Comparison of ENCODE assay signal across 1 cellular context in the genomic region with DNA sequence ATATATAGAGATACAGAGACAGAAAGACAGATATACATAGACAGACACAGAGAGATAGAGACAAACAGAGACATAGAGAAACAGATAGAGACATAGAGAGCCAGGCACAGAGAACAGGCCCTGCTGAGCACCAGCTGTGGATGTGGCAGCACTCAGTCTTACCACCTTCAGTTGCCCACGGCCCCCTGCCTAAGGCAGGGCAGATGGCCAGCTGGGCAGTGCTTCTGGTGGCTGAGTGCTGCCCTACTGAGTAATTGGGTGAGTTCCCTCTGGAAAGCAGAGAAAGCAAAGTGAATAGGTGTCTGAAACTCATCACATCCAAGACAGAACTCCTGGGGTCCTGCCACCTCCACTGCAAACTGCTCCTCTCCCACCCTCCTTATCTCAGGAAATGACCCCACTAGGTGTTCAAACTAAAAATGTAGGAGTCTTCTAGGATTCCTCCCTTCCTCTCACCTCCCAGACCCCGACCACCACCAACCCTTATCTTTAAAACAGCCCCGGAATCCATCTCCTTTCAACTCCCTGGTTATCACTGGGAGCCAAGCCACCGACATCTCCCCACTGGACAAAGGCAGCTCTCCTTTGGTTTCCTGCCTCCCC.
TF ChIP-seq lines count a peak whose summit lies in the region.

No MANE protein-coding gene starts in this region.

TF ChIP-seq in GM23338, 12 proteins besides CTCF, POLR2A, EP300 and RAD21 (continued from another document):
- TF ChIP-seq, protein P1, sequence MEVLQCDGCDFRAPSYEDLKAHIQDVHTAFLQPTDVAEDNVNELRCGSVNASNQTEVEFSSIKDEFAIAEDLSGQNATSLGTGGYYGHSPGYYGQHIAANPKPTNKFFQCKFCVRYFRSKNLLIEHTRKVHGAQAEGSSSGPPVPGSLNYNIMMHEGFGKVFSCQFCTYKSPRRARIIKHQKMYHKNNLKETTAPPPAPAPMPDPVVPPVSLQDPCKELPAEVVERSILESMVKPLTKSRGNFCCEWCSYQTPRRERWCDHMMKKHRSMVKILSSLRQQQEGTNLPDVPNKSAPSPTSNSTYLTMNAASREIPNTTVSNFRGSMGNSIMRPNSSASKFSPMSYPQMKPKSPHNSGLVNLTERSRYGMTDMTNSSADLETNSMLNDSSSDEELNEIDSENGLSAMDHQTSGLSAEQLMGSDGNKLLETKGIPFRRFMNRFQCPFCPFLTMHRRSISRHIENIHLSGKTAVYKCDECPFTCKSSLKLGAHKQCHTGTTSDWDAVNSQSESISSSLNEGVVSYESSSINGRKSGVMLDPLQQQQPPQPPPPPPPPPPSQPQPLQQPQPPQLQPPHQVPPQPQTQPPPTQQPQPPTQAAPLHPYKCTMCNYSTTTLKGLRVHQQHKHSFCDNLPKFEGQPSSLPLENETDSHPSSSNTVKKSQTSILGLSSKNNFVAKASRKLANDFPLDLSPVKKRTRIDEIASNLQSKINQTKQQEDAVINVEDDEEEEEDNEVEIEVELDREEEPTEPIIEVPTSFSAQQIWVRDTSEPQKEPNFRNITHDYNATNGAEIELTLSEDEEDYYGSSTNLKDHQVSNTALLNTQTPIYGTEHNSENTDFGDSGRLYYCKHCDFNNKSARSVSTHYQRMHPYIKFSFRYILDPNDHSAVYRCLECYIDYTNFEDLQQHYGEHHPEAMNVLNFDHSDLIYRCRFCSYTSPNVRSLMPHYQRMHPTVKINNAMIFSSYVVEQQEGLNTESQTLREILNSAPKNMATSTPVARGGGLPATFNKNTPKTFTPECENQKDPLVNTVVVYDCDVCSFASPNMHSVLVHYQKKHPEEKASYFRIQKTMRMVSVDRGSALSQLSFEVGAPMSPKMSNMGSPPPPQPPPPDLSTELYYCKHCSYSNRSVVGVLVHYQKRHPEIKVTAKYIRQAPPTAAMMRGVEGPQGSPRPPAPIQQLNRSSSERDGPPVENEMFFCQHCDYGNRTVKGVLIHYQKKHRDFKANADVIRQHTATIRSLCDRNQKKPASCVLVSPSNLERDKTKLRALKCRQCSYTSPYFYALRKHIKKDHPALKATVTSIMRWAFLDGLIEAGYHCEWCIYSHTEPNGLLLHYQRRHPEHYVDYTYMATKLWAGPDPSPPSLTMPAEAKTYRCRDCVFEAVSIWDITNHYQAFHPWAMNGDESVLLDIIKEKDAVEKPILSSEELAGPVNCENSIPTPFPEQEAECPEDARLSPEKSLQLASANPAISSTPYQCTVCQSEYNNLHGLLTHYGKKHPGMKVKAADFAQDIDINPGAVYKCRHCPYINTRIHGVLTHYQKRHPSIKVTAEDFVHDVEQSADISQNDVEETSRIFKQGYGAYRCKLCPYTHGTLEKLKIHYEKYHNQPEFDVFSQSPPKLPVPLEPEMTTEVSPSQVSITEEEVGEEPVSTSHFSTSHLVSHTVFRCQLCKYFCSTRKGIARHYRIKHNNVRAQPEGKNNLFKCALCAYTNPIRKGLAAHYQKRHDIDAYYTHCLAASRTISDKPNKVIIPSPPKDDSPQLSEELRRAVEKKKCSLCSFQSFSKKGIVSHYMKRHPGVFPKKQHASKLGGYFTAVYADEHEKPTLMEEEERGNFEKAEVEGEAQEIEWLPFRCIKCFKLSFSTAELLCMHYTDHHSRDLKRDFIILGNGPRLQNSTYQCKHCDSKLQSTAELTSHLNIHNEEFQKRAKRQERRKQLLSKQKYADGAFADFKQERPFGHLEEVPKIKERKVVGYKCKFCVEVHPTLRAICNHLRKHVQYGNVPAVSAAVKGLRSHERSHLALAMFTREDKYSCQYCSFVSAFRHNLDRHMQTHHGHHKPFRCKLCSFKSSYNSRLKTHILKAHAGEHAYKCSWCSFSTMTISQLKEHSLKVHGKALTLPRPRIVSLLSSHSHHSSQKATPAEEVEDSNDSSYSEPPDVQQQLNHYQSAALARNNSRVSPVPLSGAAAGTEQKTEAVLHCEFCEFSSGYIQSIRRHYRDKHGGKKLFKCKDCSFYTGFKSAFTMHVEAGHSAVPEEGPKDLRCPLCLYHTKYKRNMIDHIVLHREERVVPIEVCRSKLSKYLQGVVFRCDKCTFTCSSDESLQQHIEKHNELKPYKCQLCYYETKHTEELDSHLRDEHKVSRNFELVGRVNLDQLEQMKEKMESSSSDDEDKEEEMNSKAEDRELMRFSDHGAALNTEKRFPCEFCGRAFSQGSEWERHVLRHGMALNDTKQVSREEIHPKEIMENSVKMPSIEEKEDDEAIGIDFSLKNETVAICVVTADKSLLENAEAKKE (CRISPR knock-in tag; IDR thresholded peaks at IDR 0.05), result no peak
- TF ChIP-seq STAT1 (IDR thresholded peaks at IDR 0.05; ENCODE audit: unreplicated experiment), result no peak
- TF ChIP-seq ZNF331 (CRISPR knock-in tag; IDR thresholded peaks at IDR 0.05; ENCODE audit: low read depth), result no peak
- TF ChIP-seq, protein P2, sequence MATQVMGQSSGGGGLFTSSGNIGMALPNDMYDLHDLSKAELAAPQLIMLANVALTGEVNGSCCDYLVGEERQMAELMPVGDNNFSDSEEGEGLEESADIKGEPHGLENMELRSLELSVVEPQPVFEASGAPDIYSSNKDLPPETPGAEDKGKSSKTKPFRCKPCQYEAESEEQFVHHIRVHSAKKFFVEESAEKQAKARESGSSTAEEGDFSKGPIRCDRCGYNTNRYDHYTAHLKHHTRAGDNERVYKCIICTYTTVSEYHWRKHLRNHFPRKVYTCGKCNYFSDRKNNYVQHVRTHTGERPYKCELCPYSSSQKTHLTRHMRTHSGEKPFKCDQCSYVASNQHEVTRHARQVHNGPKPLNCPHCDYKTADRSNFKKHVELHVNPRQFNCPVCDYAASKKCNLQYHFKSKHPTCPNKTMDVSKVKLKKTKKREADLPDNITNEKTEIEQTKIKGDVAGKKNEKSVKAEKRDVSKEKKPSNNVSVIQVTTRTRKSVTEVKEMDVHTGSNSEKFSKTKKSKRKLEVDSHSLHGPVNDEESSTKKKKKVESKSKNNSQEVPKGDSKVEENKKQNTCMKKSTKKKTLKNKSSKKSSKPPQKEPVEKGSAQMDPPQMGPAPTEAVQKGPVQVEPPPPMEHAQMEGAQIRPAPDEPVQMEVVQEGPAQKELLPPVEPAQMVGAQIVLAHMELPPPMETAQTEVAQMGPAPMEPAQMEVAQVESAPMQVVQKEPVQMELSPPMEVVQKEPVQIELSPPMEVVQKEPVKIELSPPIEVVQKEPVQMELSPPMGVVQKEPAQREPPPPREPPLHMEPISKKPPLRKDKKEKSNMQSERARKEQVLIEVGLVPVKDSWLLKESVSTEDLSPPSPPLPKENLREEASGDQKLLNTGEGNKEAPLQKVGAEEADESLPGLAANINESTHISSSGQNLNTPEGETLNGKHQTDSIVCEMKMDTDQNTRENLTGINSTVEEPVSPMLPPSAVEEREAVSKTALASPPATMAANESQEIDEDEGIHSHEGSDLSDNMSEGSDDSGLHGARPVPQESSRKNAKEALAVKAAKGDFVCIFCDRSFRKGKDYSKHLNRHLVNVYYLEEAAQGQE (IDR thresholded peaks at IDR 0.05; ENCODE audit: unreplicated experiment), result no peak
- TF ChIP-seq JUNB (IDR thresholded peaks at IDR 0.05; ENCODE audit: unreplicated experiment), result no peak
- TF ChIP-seq POLR2AphosphoS5 (IDR thresholded peaks at IDR 0.05; ENCODE audit: low read depth), result no peak
- TF ChIP-seq ZNF114 (CRISPR knock-in tag; IDR thresholded peaks at IDR 0.05), result no peak
- TF ChIP-seq EZH2 (IDR thresholded peaks at IDR 0.05; ENCODE audit: low read depth, unreplicated experiment), result no peak
- TF ChIP-seq EZH2phosphoT487 (IDR thresholded peaks at IDR 0.05; ENCODE audit: unreplicated experiment), result no peak
